16 cellular contexts compared by ENCODE assay signal in genomic region chr7:134660961-134661376, GRCh38. TPM values are rescaled to one million over a fixed set of nuclear protein-coding genes. Genes with fewer than 3 reads are reported as not detected.
A peak's percentile ranks its signal among the peaks of the same experiment; 100 is the strongest.
DNase-seq lines count a peak whose midpoint lies in the region; ATAC-seq and TF ChIP-seq lines count a peak whose summit lies in the region.
"Had no signal": no experiment of that assay in that cellular context is flagged by ENCODE, and none has a peak within 500 bp of the region (broad histone marks: within the 10 kb centered on the region; RNA-seq: fewer than 3 reads in every experiment).

No MANE protein-coding gene starts in this region.

- H3K4me1 ChIP-seq in breast epithelium: no peaks in the 10 kb centered on the region
- peaks cover 14% of the 10 kb centered on the region for H3K4me1 ChIP-seq in mammary epithelial cell (ENCODE audit: insufficient read depth, low read length)
- peaks cover 12% of the 10 kb centered on the region for H3K4me1 ChIP-seq in hepatocyte (ENCODE audit: insufficient read depth)
- no peaks in the 10 kb centered on the region for H3K4me1 ChIP-seq in HAP-1
- H3K4me1 ChIP-seq: body of pancreas, upper lobe of right lung had no signal

- H3K4me2 ChIP-seq in mammary epithelial cell (ENCODE audit: insufficient read depth, low read depth, low read length) (no peak overlapping the region), hepatocyte (peak overlapping the region; percentile 37)

- BruUV-seq in MCF 10A (replicated peaks; lab: Mats Ljungman, UMichigan) (no TSS peak), mammary epithelial cell (replicated peaks; lab: Mats Ljungman, UMichigan) (no TSS peak)

- H3K9me3 ChIP-seq in breast epithelium: no peaks in the 10 kb centered on the region
- H3K9me3 ChIP-seq in mammary epithelial cell (replicated peaks; ENCODE audit: insufficient read depth, low read length): no peaks in the 10 kb centered on the region
- H3K9me3 ChIP-seq in hepatocyte (ENCODE audit: low read depth): no peaks in the 10 kb centered on the region
- no peaks in the 10 kb centered on the region for H3K9me3 ChIP-seq in HAP-1
- H3K9me3 ChIP-seq: body of pancreas, upper lobe of right lung had no signal

- no peak for ATAC-seq in GM19351 (IDR thresholded peaks at IDR 0.05; ENCODE audit: unreplicated experiment)
- ATAC-seq in GM18511 (IDR thresholded peaks at IDR 0.05; ENCODE audit: unreplicated experiment): no peak
- ATAC-seq: body of pancreas, upper lobe of right lung had no signal

- no peak for DNase-seq in MCF 10A (ENCODE audit: unreplicated experiment)
- DNase-seq in breast epithelium (ENCODE audit: low spot score in 2 of 2): no peak
- peak; percentile 83 for DNase-seq in mammary epithelial cell
- DNase-seq in hepatocyte (ENCODE audit: low spot score): no peak
- DNase-seq in HAP-1 (ENCODE audit: low spot score in 2 of 2): no peak
- DNase-seq in OCI-M1 (lab: John Stamatoyannopoulos, UW): no peak
- DNase-seq: AML-193; body of pancreas; DMS53; H9; midbrain; stimulated activated CD4-positive, alpha-beta T cell treated with anti-CD3 and anti-CD28 coated beads, Interleukin-1b, Interleukin-23, amount 100 ng/mL, for 48 hours; upper lobe of right lung had no signal

- no peaks in the 10 kb centered on the region for H3K9me2 ChIP-seq in hepatocyte (replicated peaks; ENCODE audit: insufficient read depth)

- no peak for TF ChIP-seq POLR2A in breast epithelium (IDR thresholded peaks at IDR 0.05)

- intact Hi-C loops in MCF 10A (cut with micrococcal nuclease) (no loop called here), breast epithelium (cut with DNase I; ENCODE audit: low total_unique reads) (loop anchor here (5.0 kb wide), 1 partner anchor 866 kb away; no protein-coding TSS in a partner anchor), mammary epithelial cell (cut with micrococcal nuclease) (loop anchor here (2.0 kb wide), 1 partner anchor 40 kb away; no protein-coding TSS in a partner anchor)

- H3K27ac ChIP-seq in breast epithelium: no peak overlapping the region
- peak overlapping the region; percentile 8 for H3K27ac ChIP-seq in mammary epithelial cell (ENCODE audit: insufficient read depth, low read depth, low read length)
- peak overlapping the region; percentile 62 for H3K27ac ChIP-seq in hepatocyte
- H3K27ac ChIP-seq: body of pancreas, parathyroid adenoma, upper lobe of right lung had no signal

- H3K27me3 Mint-ChIP-seq in MCF 10A (ENCODE audit: insufficient read depth, unreplicated experiment): no peaks in the 10 kb centered on the region

- H3K27me3 ChIP-seq in breast epithelium (no peaks in the 10 kb centered on the region), mammary epithelial cell (ENCODE audit: insufficient read depth, low read length) (no peaks in the 10 kb centered on the region), hepatocyte (no peaks in the 10 kb centered on the region), HAP-1 (ENCODE audit: low read depth) (no peaks in the 10 kb centered on the region)
- H3K27me3 ChIP-seq: body of pancreas, upper lobe of right lung had no signal

- H4K20me1 ChIP-seq in mammary epithelial cell (ENCODE audit: insufficient read depth, low read length) (no peaks in the 10 kb centered on the region), hepatocyte (ENCODE audit: insufficient read depth, poor library complexity, severe bottlenecking) (no peaks in the 10 kb centered on the region)

- TF ChIP-seq CTCF in MCF 10A (IDR thresholded peaks at IDR 0.05; ENCODE audit: unreplicated experiment) (no peak), breast epithelium (IDR thresholded peaks at IDR 0.05) (no peak), mammary epithelial cell (conservative IDR thresholded peaks at IDR 0.05 in 1 of 2, IDR thresholded peaks at IDR 0.05 in 1 of 2; ENCODE audit: extremely low read depth in 1 of 2, insufficient read depth in 1 of 2, low read depth in 1 of 2, low read length in 2 of 2) (no peak), hepatocyte (IDR thresholded peaks at IDR 0.05; ENCODE audit: poor library complexity) (no peak)

- dilution Hi-C loops in mammary epithelial cell (cut with HindIII; ENCODE audit: low sequenced_read_pairs): no loop called here

- H3K27ac Mint-ChIP-seq in MCF 10A (ENCODE audit: low read depth, unreplicated experiment): peak overlapping the region; percentile 15

- POLR2A ChIA-PET in MCF 10A (lab: Yijun Ruan, JAX): interaction anchor here (0.7 to 4.6 kb wide), 2 partner anchors 15 to 182 kb away, joined by 3 to 35 read pairs; partner anchors contain the start of gene BPGM

- H3K9me3 Mint-ChIP-seq in MCF 10A (ENCODE audit: unreplicated experiment): no peaks in the 10 kb centered on the region
- H3K9me3 Mint-ChIP-seq: H9 had no signal

- peaks cover 5% of the 10 kb centered on the region for H3K79me2 ChIP-seq in mammary epithelial cell (ENCODE audit: insufficient read depth, low read length)
- H3K79me2 ChIP-seq in hepatocyte: peaks cover 8% of the 10 kb centered on the region

- CTCF ChIA-PET in MCF 10A (lab: Yijun Ruan, JAX): interaction anchor here (0.6 to 1.3 kb wide), 4 partner anchors 8 to 30 kb away, joined by 3 to 4 read pairs (median 3); no protein-coding TSS in a partner anchor
- CTCF ChIA-PET in mammary epithelial cell (lab: Charles Lee; ENCODE audit: low non-redundant PET): no interaction called here

- H3K4me1 Mint-ChIP-seq in MCF 10A (ENCODE audit: insufficient read depth, unreplicated experiment): peaks cover 6% of the 10 kb centered on the region

- H3K4me3 Mint-ChIP-seq in MCF 10A (ENCODE audit: unreplicated experiment): no peak overlapping the region
- H3K4me3 Mint-ChIP-seq: H9 had no signal

- peaks cover 2% of the 10 kb centered on the region for H3K36me3 Mint-ChIP-seq in MCF 10A (ENCODE audit: insufficient read depth, unreplicated experiment)

- H3K36me3 ChIP-seq in breast epithelium: no peaks in the 10 kb centered on the region
- peaks cover 1% of the 10 kb centered on the region for H3K36me3 ChIP-seq in mammary epithelial cell (ENCODE audit: insufficient read depth, low read length)
- no peaks in the 10 kb centered on the region for H3K36me3 ChIP-seq in hepatocyte (replicated peaks; ENCODE audit: insufficient read depth, low read depth)
- H3K36me3 ChIP-seq in HAP-1 (replicated peaks): no peaks in the 10 kb centered on the region

- 0% methylated on average over 1 of the region's 1 CpG for WGBS in mammary epithelial cell (ENCODE audit: low coverage, missing lambda C conversion rate)
- 30% methylated on average over 1 of the region's 1 CpG for WGBS in hepatocyte (ENCODE audit: low lambda C conversion rate, missing lambda C conversion rate)

- no peak overlapping the region for H2AFZ ChIP-seq in mammary epithelial cell (ENCODE audit: low read depth, low read length)
- H2AFZ ChIP-seq in hepatocyte: no peak overlapping the region

- in situ Hi-C loops in mammary epithelial cell (cut with MboI; ENCODE audit: low sequenced_read_pairs in 2 of 2): no loop called here
- in situ Hi-C loops in HAP-1 (cut with MboI; ENCODE audit: low sequenced_read_pairs): no loop called here

- H3K9ac ChIP-seq in mammary epithelial cell (ENCODE audit: insufficient read depth, low read length): no peak overlapping the region
- H3K9ac ChIP-seq: parathyroid adenoma had no signal

- H3K4me3 ChIP-seq in breast epithelium: no peak overlapping the region
- no peak overlapping the region for H3K4me3 ChIP-seq in mammary epithelial cell (replicated peaks in 1 of 3; ENCODE audit: insufficient read depth in 1 of 3, low read depth in 2 of 3, low read length in 3 of 3)
- no peak overlapping the region for H3K4me3 ChIP-seq in hepatocyte
- H3K4me3 ChIP-seq in HAP-1: no peak overlapping the region
- H3K4me3 ChIP-seq: body of pancreas, upper lobe of right lung had no signal

RNA-seq across cellular contexts. Expression of gene BPGM, which starts 14.3 kb away (rescaled TPM):
- total RNA-seq in MCF 10A (2022): 8.2 and 10.8 TPM in 2 replicates
- 10 to 100 TPM; 12.3 to 18.7 (median 16.4) TPM for total RNA-seq in breast epithelium
- total RNA-seq in mammary epithelial cell: 10 to 100 TPM; 21.3 to 55.2 TPM
- polyA plus RNA-seq in mammary epithelial cell: 15.1 TPM
- 5.8 TPM for polyA minus RNA-seq in mammary epithelial cell
- total RNA-seq in hepatocyte: 23.2 and 25.0 TPM in 2 replicates
- polyA plus RNA-seq in hepatocyte: 25.7 and 37.6 TPM in 2 replicates

Comparison
In these comparisons a context has a peak if more than half of its experiments do, and no peak if none do; other contexts are left out.
1. H3K27ac ChIP-seq: peak in mammary epithelial cell (single experiment) and hepatocyte (single experiment); none in breast epithelium (0 of 2).